Comparison of ENCODE assay signal across 12 cellular contexts in genomic region chr2:10431797-10432196, GRCh38. TPM values are rescaled to one million over a fixed set of nuclear protein-coding genes. Genes with fewer than 3 reads are reported as not detected.
A peak's percentile ranks its signal among the peaks of the same experiment; 100 is the strongest.
DNase-seq lines count a peak whose midpoint lies in the region; ATAC-seq and TF ChIP-seq lines count a peak whose summit lies in the region.
"Had no signal": no experiment of that assay in that cellular context is flagged by ENCODE, and none has a peak within 500 bp of the region (broad histone marks: within the 10 kb centered on the region; RNA-seq: fewer than 3 reads in every experiment).

No MANE protein-coding gene starts in this region.

- peak overlapping the region in 5 of 11 experiments; percentile 11 to 66 (median 59); a peak in 6 of 22 replicates for H3K9ac ChIP-seq in BLaER1 treated with 17β-estradiol and CSF1 and Interleukin-3, amounts not matched to agents 10 nM and 100 nM

- H3K9me2 ChIP-seq in GM23338 (ENCODE audit: insufficient read depth), result no peaks in the 10 kb centered on the region

- in situ Hi-C loops in G401 (cut with HindIII; ENCODE audit: low sequenced_read_pairs), result loop anchor here (25.0 kb wide), 1 partner anchor 319 kb away; the partner anchor contains the start of gene RRM2

- peak overlapping the region in 8 of 10 experiments; percentile 37 to 70 (median 52); a peak in 9 of 20 replicates for H3K4me3 ChIP-seq in BLaER1 treated with 17β-estradiol and CSF1 and Interleukin-3, amounts not matched to agents 10 nM and 100 nM
- peak overlapping the region; percentile 50 for H3K4me3 ChIP-seq in GM23338
- H3K4me3 ChIP-seq in naive thymus-derived CD4-positive, alpha-beta T cell (ENCODE audit: low read length), result no peak overlapping the region
- no peak overlapping the region for H3K4me3 ChIP-seq in effector memory CD4-positive, alpha-beta T cell (ENCODE audit: insufficient read depth, low read depth, low read length, poor library complexity, severe bottlenecking)
- H3K4me3 ChIP-seq: HAP-1, lung had no signal

- peak overlapping the region; percentile 88; the same call in 1 of the 2 replicates for H2AFZ ChIP-seq in GM23338

- intact Hi-C loops in dendritic cell treated with granulocyte-macrophage colony-stimulating factor and Interleukin-4, amounts not matched to agents 40 ng/mL and 50 ng/mL, for 4 days (cut with micrococcal nuclease), result loop anchor here (1.0 kb wide), 1 partner anchor 21 kb away; no protein-coding TSS in a partner anchor
- intact Hi-C loops in naive thymus-derived CD4-positive, alpha-beta T cell (cut with micrococcal nuclease), result loop anchor here (1.0 to 10.0 kb wide), 2 partner anchors 22 to 617 kb away; no protein-coding TSS in a partner anchor

- CTCF ChIA-PET in naive thymus-derived CD4-positive, alpha-beta T cell (lab: Charles Lee), result interaction anchor here (0.5 to 3.1 kb wide), 3 partner anchors 23 to 360 kb away, joined by 3 to 21 read pairs (median 3); no protein-coding TSS in a partner anchor

- no peak for TF ChIP-seq CTCF in GM23338 (conservative IDR thresholded peaks at IDR 0.05; ENCODE audit: low read depth in 2 of 2)

- H4K20me1 ChIP-seq in BLaER1 treated with 17β-estradiol and CSF1 and Interleukin-3, amounts not matched to agents 10 nM and 100 nM, result peaks cover 0 to 47% (median 13%) of the 10 kb centered on the region in 11 experiments; a peak in 18 of 22 replicates
- H4K20me1 ChIP-seq in GM23338 (replicated peaks; ENCODE audit: insufficient read depth), result no peaks in the 10 kb centered on the region

- H3K4me2 ChIP-seq in BLaER1 treated with 17β-estradiol and CSF1 and Interleukin-3, amounts not matched to agents 10 nM and 100 nM, result peak overlapping the region; percentile 74 to 95 (median 79)
- H3K4me2 ChIP-seq in GM23338, result peak overlapping the region; percentile 76

- ATAC-seq in GM23338, result peak; percentile 21
- no peak for ATAC-seq in naive thymus-derived CD4-positive, alpha-beta T cell

- H3K36me3 ChIP-seq in BLaER1 treated with 17β-estradiol and CSF1 and Interleukin-3, amounts not matched to agents 10 nM and 100 nM, result peaks cover 0 to 18% (median 3%) of the 10 kb centered on the region in 11 experiments; a peak in 8 of 22 replicates
- H3K36me3 ChIP-seq in GM23338 (ENCODE audit: insufficient read depth), result no peaks in the 10 kb centered on the region
- peaks cover 0 to 18% (median 0%) of the 10 kb centered on the region in 3 experiments for H3K36me3 ChIP-seq in naive thymus-derived CD4-positive, alpha-beta T cell (ENCODE audit: control insufficient read depth in 2 of 3, insufficient read depth in 3 of 3, low read length in 3 of 3)
- H3K36me3 ChIP-seq in effector memory CD4-positive, alpha-beta T cell (ENCODE audit: control insufficient read depth, insufficient read depth, low read length), result peaks cover 6% of the 10 kb centered on the region
- H3K36me3 ChIP-seq: HAP-1 had no signal

- H3K27me3 Mint-ChIP-seq in GM23338 (ENCODE audit: insufficient read depth, low read depth, poor library complexity), result peaks cover 19% of the 10 kb centered on the region
- peaks cover 14% of the 10 kb centered on the region for H3K27me3 Mint-ChIP-seq in dendritic cell treated with granulocyte-macrophage colony-stimulating factor and Interleukin-4, amounts not matched to agents 40 ng/mL and 50 ng/mL, for 4 days
- H3K27me3 Mint-ChIP-seq in naive thymus-derived CD4-positive, alpha-beta T cell, result peaks cover 0 to 6% (median 2%) of the 10 kb centered on the region in 5 donors

- peaks cover 3% of the 10 kb centered on the region; the same call in 2 of the 3 replicates for H3K4me1 Mint-ChIP-seq in GM23338
- peaks cover 29% of the 10 kb centered on the region for H3K4me1 Mint-ChIP-seq in dendritic cell treated with granulocyte-macrophage colony-stimulating factor and Interleukin-4, amounts not matched to agents 40 ng/mL and 50 ng/mL, for 4 days (ENCODE audit: low read depth)
- peaks cover 0 to 20% (median 12%) of the 10 kb centered on the region in 7 donors for H3K4me1 Mint-ChIP-seq in naive thymus-derived CD4-positive, alpha-beta T cell

- H3K27ac ChIP-seq in BLaER1 treated with 17β-estradiol and CSF1 and Interleukin-3, amounts not matched to agents 10 nM and 100 nM, result peak overlapping the region in 1 of 11 experiments; percentile 35; a peak in 2 of 22 replicates
- H3K27ac ChIP-seq in GM23338 (ENCODE audit: low read depth), result no peak overlapping the region
- no peak overlapping the region for H3K27ac ChIP-seq in naive thymus-derived CD4-positive, alpha-beta T cell (ENCODE audit: low read depth, low read length)
- no peak overlapping the region for H3K27ac ChIP-seq in effector memory CD4-positive, alpha-beta T cell (ENCODE audit: insufficient read depth, low read length, poor library complexity, severe bottlenecking)

- no peaks in the 10 kb centered on the region for H3K9me3 Mint-ChIP-seq in GM23338
- H3K9me3 Mint-ChIP-seq in dendritic cell treated with granulocyte-macrophage colony-stimulating factor and Interleukin-4, amounts not matched to agents 40 ng/mL and 50 ng/mL, for 4 days, result no peaks in the 10 kb centered on the region
- H3K9me3 Mint-ChIP-seq in naive thymus-derived CD4-positive, alpha-beta T cell, result no peaks in the 10 kb centered on the region

- peak overlapping the region; percentile 58 for H3K4me3 Mint-ChIP-seq in GM23338
- peak overlapping the region; percentile 80 for H3K4me3 Mint-ChIP-seq in dendritic cell treated with granulocyte-macrophage colony-stimulating factor and Interleukin-4, amounts not matched to agents 40 ng/mL and 50 ng/mL, for 4 days
- H3K4me3 Mint-ChIP-seq in naive thymus-derived CD4-positive, alpha-beta T cell, result peak overlapping the region in 9 of 10 donors; percentile 45 to 81 (median 78)

- H3K4me1 ChIP-seq in BLaER1 treated with 17β-estradiol and CSF1 and Interleukin-3, amounts not matched to agents 10 nM and 100 nM, result peaks cover 10 to 41% (median 26%) of the 10 kb centered on the region in 10 experiments; a peak in 19 of 20 replicates
- no peaks in the 10 kb centered on the region for H3K4me1 ChIP-seq in GM23338 (ENCODE audit: insufficient read depth)
- peaks cover 0 to 5% of the 10 kb centered on the region in 2 donors for H3K4me1 ChIP-seq in naive thymus-derived CD4-positive, alpha-beta T cell (ENCODE audit: control insufficient read depth in 2 of 2, insufficient read depth in 2 of 2, low read length in 2 of 2)
- peaks cover 13% of the 10 kb centered on the region for H3K4me1 ChIP-seq in effector memory CD4-positive, alpha-beta T cell (ENCODE audit: control insufficient read depth, insufficient read depth, low read length, poor library complexity, severe bottlenecking)
- H3K4me1 ChIP-seq: HAP-1 had no signal

- peaks cover 28 to 52% (median 30%) of the 10 kb centered on the region in 11 experiments for H3K27me3 ChIP-seq in BLaER1 treated with 17β-estradiol and CSF1 and Interleukin-3, amounts not matched to agents 10 nM and 100 nM
- H3K27me3 ChIP-seq in GM23338 (ENCODE audit: insufficient read depth), result peaks cover 3% of the 10 kb centered on the region; the same call in 1 of the 2 replicates
- peaks cover 0 to 2% of the 10 kb centered on the region in 2 donors for H3K27me3 ChIP-seq in naive thymus-derived CD4-positive, alpha-beta T cell (ENCODE audit: control insufficient read depth in 2 of 2, insufficient read depth in 2 of 2, low read length in 2 of 2)
- no peaks in the 10 kb centered on the region for H3K27me3 ChIP-seq in effector memory CD4-positive, alpha-beta T cell (replicated peaks; ENCODE audit: control insufficient read depth, insufficient read depth, low read length, poor library complexity, severe bottlenecking)

- DNase-seq in GM23338 (ENCODE audit: low spot score) (peak; percentile 41), G401 (ENCODE audit: low spot score) (no peak), kidney tubule cell (ENCODE audit: low spot score) (no peak), NCI-H2107 (lab: John Stamatoyannopoulos, UW) (no peak)
- no peak for DNase-seq in naive thymus-derived CD4-positive, alpha-beta T cell
- no peak for DNase-seq in effector memory CD4-positive, alpha-beta T cell
- DNase-seq: COR-L47, NCI-H2081 had no signal

- H3K9me3 ChIP-seq in BLaER1 treated with 17β-estradiol and CSF1 and Interleukin-3, amounts not matched to agents 10 nM and 100 nM (replicated peaks in 1 of 11), result no peaks in the 10 kb centered on the region
- no peaks in the 10 kb centered on the region for H3K9me3 ChIP-seq in naive thymus-derived CD4-positive, alpha-beta T cell (ENCODE audit: control insufficient read depth in 2 of 3, low read length in 3 of 3)
- no peaks in the 10 kb centered on the region for H3K9me3 ChIP-seq in effector memory CD4-positive, alpha-beta T cell (ENCODE audit: control insufficient read depth, low read length)
- H3K9me3 ChIP-seq: HAP-1 had no signal

- no peaks in the 10 kb centered on the region for H3K79me2 ChIP-seq in GM23338 (replicated peaks; ENCODE audit: insufficient read depth)

- H3K36me3 Mint-ChIP-seq in GM23338 (ENCODE audit: low read depth), result no peaks in the 10 kb centered on the region
- peaks cover 15% of the 10 kb centered on the region for H3K36me3 Mint-ChIP-seq in dendritic cell treated with granulocyte-macrophage colony-stimulating factor and Interleukin-4, amounts not matched to agents 40 ng/mL and 50 ng/mL, for 4 days (ENCODE audit: low read depth)
- peaks cover 0 to 7% (median 3%) of the 10 kb centered on the region in 5 donors for H3K36me3 Mint-ChIP-seq in naive thymus-derived CD4-positive, alpha-beta T cell

- no peaks in the 10 kb centered on the region for H3F3A ChIP-seq in GM23338 (replicated peaks; ENCODE audit: low read depth)

- no peak overlapping the region for H3K27ac Mint-ChIP-seq in GM23338
- H3K27ac Mint-ChIP-seq in dendritic cell treated with granulocyte-macrophage colony-stimulating factor and Interleukin-4, amounts not matched to agents 40 ng/mL and 50 ng/mL, for 4 days, result peak overlapping the region; percentile 68
- H3K27ac Mint-ChIP-seq in naive thymus-derived CD4-positive, alpha-beta T cell, result peak overlapping the region in 2 of 9 donors; percentile 55 to 56

- POLR2A ChIA-PET in naive thymus-derived CD4-positive, alpha-beta T cell (lab: Charles Lee), result interaction anchor here (0.9 kb wide), 1 partner anchor 93 kb away, joined by 3 read pairs; no protein-coding TSS in a partner anchor

TF ChIP-seq in GM23338, 12 proteins besides CTCF, POLR2A, EP300 and RAD21 (continues in another document):
- TF ChIP-seq ZNF331 (CRISPR knock-in tag; IDR thresholded peaks at IDR 0.05; ENCODE audit: low read depth) (no peak), ZNF114 (CRISPR knock-in tag; IDR thresholded peaks at IDR 0.05) (no peak), EZH2phosphoT487 (IDR thresholded peaks at IDR 0.05; ENCODE audit: unreplicated experiment) (no peak)

RNA-seq across cellular contexts. Expression of gene ODC1, which starts 16.3 kb away (rescaled TPM):
- total RNA-seq in GM23338 (2014; rRNA removed; shearing (Covaris generic)), result 70.3 and 85.5 TPM in 2 replicates
- 23.3 and 24.2 TPM in 2 replicates for polyA plus RNA-seq in GM23338 (2016; fragmentation: Nextera tagmentation; extraction: Ambion mirVana)
- 10 to 100 TPM; 32.7 to 88.2 (median 52.4) TPM for total RNA-seq in naive thymus-derived CD4-positive, alpha-beta T cell
- 10 to 100 TPM; 48.3 to 66.5 TPM for polyA plus RNA-seq in naive thymus-derived CD4-positive, alpha-beta T cell
- total RNA-seq in G401 (2014; rRNA removed; shearing (Covaris generic)), result 382 and 511 TPM in 2 replicates

Comparison
In these comparisons a context has a peak if more than half of its experiments do, and no peak if none do; other contexts are left out.
1. H3K4me3 ChIP-seq: peak in BLaER1 treated with 17β-estradiol and CSF1 and Interleukin-3, amounts not matched to agents 10 nM and 100 nM (8 of 10) and GM23338 (single experiment); none in naive thymus-derived CD4-positive, alpha-beta T cell (single experiment) and effector memory CD4-positive, alpha-beta T cell (single experiment).
2. Peak in every context shown above with its lines, with median percentiles within 50 percentile points of each other: H3K4me3 Mint-ChIP-seq.